15 cellular contexts compared by ENCODE assay signal in the genomic region with DNA sequence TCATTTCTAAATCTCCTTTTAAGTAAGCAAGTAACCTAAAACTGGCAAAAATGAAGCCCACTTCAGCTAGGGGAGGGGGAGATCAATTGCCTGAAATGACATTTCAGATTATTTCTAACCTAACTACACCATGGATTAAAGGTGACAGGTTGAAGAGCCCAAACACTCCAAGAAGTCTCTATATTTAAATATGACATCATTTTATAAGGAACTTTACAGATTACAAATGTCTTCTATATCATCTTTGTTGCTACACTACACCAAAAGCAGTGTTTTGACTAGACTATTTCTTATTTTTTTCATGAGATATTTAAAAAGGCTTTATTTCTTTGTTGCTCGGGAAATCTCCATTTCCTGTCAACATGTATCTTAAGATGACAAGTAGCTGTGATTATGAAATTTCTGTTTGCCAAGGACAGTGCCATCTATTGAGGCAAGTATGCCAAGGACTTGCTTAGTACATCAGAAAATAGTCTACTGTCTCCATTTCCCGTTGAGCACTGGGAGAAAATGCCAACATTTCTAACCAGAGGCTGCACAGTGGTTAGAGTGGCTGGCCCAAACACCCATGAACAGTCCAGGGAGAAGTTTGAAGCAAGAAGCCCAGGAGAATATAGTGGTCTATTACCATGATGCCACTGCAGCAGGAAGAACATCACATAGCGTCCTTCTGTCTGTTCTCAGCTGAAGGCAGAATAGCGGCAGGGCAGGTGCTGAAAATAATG.
A peak's percentile ranks its signal among the peaks of the same experiment; 100 is the strongest.
DNase-seq lines count a peak whose midpoint lies in the region; ATAC-seq and TF ChIP-seq lines count a peak whose summit lies in the region.
"Had no signal": no experiment of that assay in that cellular context is flagged by ENCODE, and none has a peak within 500 bp of the region (broad histone marks: within the 10 kb centered on the region; RNA-seq: fewer than 3 reads in every experiment).

No MANE protein-coding gene starts in this region.

- H2AK5ac ChIP-seq in mesenchymal stem cell (ENCODE audit: low read length, severe bottlenecking): no peak overlapping the region

- H3K18ac ChIP-seq in mesenchymal stem cell (ENCODE audit: low read depth in 1 of 2, low read length in 2 of 2): peak overlapping the region; percentile 14 to 78

- CTCF ChIA-PET in HEK293 (lab: Yijun Ruan, JAX): no interaction called here

- H3K27me3 ChIP-seq in mesenchymal stem cell (ENCODE audit: control insufficient read depth in 1 of 2, insufficient read depth in 1 of 2, low read length in 2 of 2) (no peaks in the 10 kb centered on the region), stomach (no peaks in the 10 kb centered on the region)

- H3K4me1 ChIP-seq in HEK293 (ENCODE audit: control insufficient read depth, insufficient read depth, low read length) (no peaks in the 10 kb centered on the region), mesenchymal stem cell (ENCODE audit: control insufficient read depth, insufficient read depth, low read depth, low read length) (peaks cover 1% of the 10 kb centered on the region), stomach (peaks cover 6 to 62% (median 30%) of the 10 kb centered on the region in 4 donors)

- H3K4ac ChIP-seq in mesenchymal stem cell (ENCODE audit: low read depth in 1 of 2, low read length in 2 of 2): peak overlapping the region in 1 of 2 experiments; percentile 86

- 91% methylated on average over 3 of the region's 4 CpGs for WGBS in mesenchymal stem cell
- 79 to 84% (median 83%) methylated on average over 4 of the region's 4 CpGs for WGBS in stomach, 5 donors

- H3K4me2 ChIP-seq in mesenchymal stem cell (ENCODE audit: low read length, poor library complexity, severe bottlenecking): no peak overlapping the region

- TF ChIP-seq POLR2A in stomach (IDR thresholded peaks at IDR 0.05): no peak

- H2BK15ac ChIP-seq in mesenchymal stem cell (ENCODE audit: low read depth, poor library complexity, severe bottlenecking): no peak overlapping the region

- peak overlapping the region in 1 of 2 experiments; percentile 54 for H2BK12ac ChIP-seq in mesenchymal stem cell (ENCODE audit: low read length in 2 of 2)

- intact Hi-C loops in stomach (cut with DNase I; ENCODE audit: low total_unique reads): no loop called here

- H3K9ac ChIP-seq in mesenchymal stem cell (ENCODE audit: low read length): no peak overlapping the region

- H2BK5ac ChIP-seq in mesenchymal stem cell (ENCODE audit: low read depth, low read length, poor library complexity, severe bottlenecking): no peak overlapping the region

- no peak overlapping the region for H2AFZ ChIP-seq in mesenchymal stem cell (ENCODE audit: low read depth, low read length)

- H4K91ac ChIP-seq in mesenchymal stem cell (ENCODE audit: low read length): no peak overlapping the region

- POLR2A ChIA-PET in HEK293 (lab: Yijun Ruan, JAX): no interaction called here

- TF ChIP-seq EP300 in stomach (IDR thresholded peaks at IDR 0.05): no peak

- TF ChIP-seq CTCF in HEK293 (tag by site-specific recombination; IDR thresholded peaks at IDR 0.05) (no peak), VCaP (conservative IDR thresholded peaks at IDR 0.05) (no peak), stomach (IDR thresholded peaks at IDR 0.05) (no peak)

- no peaks in the 10 kb centered on the region for H3K9me3 ChIP-seq in HEK293 (ENCODE audit: control insufficient read depth, insufficient read depth, low read depth, low read length)
- no peaks in the 10 kb centered on the region for H3K9me3 ChIP-seq in mesenchymal stem cell (ENCODE audit: control insufficient read depth, low read length)
- no peaks in the 10 kb centered on the region for H3K9me3 ChIP-seq in stomach

- H3K79me1 ChIP-seq in mesenchymal stem cell (replicated peaks; ENCODE audit: low read length, poor library complexity, severe bottlenecking): no peaks in the 10 kb centered on the region

- H3K14ac ChIP-seq in mesenchymal stem cell (ENCODE audit: low read length in 2 of 2): no peak overlapping the region

- no peak for ATAC-seq in activated CD4-positive, CD25-positive, alpha-beta regulatory T cell treated with anti-CD3 and anti-CD28 coated beads, Interleukin-2, amount 50 U/mL, for 24 hours
- no peak for ATAC-seq in GM21619 (IDR thresholded peaks at IDR 0.05; ENCODE audit: unreplicated experiment)
- ATAC-seq: WTC11 had no signal

- H3K4me3 ChIP-seq in HEK293 (ENCODE audit: low read depth, low read length): no peak overlapping the region
- no peak overlapping the region for H3K4me3 ChIP-seq in mesenchymal stem cell (ENCODE audit: insufficient read depth in 1 of 2, low read depth in 1 of 2, low read length in 2 of 2)
- no peak overlapping the region for H3K4me3 ChIP-seq in stomach

- H3K36me3 ChIP-seq in HEK293 (ENCODE audit: control insufficient read depth in 2 of 2, insufficient read depth in 1 of 2, low read length in 2 of 2): no peaks in the 10 kb centered on the region
- no peaks in the 10 kb centered on the region for H3K36me3 ChIP-seq in mesenchymal stem cell (ENCODE audit: control insufficient read depth in 1 of 2, insufficient read depth in 2 of 2, low read depth in 1 of 2, low read length in 2 of 2)
- H3K36me3 ChIP-seq in stomach: peaks cover 0 to 35% (median 25%) of the 10 kb centered on the region in 4 donors

- H2BK120ac ChIP-seq in mesenchymal stem cell (ENCODE audit: low read depth, low read length): no peak overlapping the region

- DNase-seq in mesenchymal stem cell (peak; percentile 17), stomach (no peak), HUDEP-2 (lab: John Stamatoyannopoulos, UW; ENCODE audit: unreplicated experiment in 76 of 76) (no peak), SW480 (ENCODE audit: low spot score) (no peak)
- DNase-seq: anterior cingulate cortex, C1 segment of cervical spinal cord, NCI-H2081 treated with DMSO at 0.1 percent for 48 hours, NCI-H774, substantia nigra, T-helper 1 cell had no signal

- H4K8ac ChIP-seq in mesenchymal stem cell (ENCODE audit: low read length): no peak overlapping the region

- H3K27ac ChIP-seq in HEK293 (ENCODE audit: extremely low read depth, low read depth, low read length) (no peak overlapping the region), VCaP (peak overlapping the region; percentile 15; the same call in 1 of the 2 replicates), mesenchymal stem cell (ENCODE audit: low read length, poor library complexity, severe bottlenecking) (no peak overlapping the region), stomach (peak overlapping the region in 3 of 5 donors; percentile 3 to 66 (median 58))

- H3K23ac ChIP-seq in mesenchymal stem cell (ENCODE audit: low read length in 2 of 2): no peak overlapping the region

TF ChIP-seq in HEK293, 187 proteins besides CTCF, POLR2A, EP300 and RAD21:
- TF ChIP-seq, protein P1, sequence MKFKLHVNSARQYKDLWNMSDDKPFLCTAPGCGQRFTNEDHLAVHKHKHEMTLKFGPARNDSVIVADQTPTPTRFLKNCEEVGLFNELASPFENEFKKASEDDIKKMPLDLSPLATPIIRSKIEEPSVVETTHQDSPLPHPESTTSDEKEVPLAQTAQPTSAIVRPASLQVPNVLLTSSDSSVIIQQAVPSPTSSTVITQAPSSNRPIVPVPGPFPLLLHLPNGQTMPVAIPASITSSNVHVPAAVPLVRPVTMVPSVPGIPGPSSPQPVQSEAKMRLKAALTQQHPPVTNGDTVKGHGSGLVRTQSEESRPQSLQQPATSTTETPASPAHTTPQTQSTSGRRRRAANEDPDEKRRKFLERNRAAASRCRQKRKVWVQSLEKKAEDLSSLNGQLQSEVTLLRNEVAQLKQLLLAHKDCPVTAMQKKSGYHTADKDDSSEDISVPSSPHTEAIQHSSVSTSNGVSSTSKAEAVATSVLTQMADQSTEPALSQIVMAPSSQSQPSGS (tag by site-specific recombination; IDR thresholded peaks at IDR 0.05; ENCODE audit: low read depth): peak; percentile 66
- no peak for TF ChIP-seq ZNF302 (tag by site-specific recombination; IDR thresholded peaks at IDR 0.05; ENCODE audit: low read depth)

Comparison
In these comparisons a context has a peak if more than half of its experiments do, and no peak if none do; other contexts are left out.
1. H3K27ac ChIP-seq: peak in VCaP (single experiment) and stomach (3 of 5); none in HEK293 (single experiment) and mesenchymal stem cell (single experiment).